ENCODE assay signal across 8 cellular contexts in genomic region chr6:139839506-139840156, GRCh38.
DNase-seq lines count a peak whose midpoint lies in the region; ATAC-seq and FAIRE-seq lines count a peak whose summit lies in the region.

No MANE protein-coding gene starts in this region.

- peak; percentile 79 for ATAC-seq in Right ventricle myocardium superior (ENCODE audit: poor library complexity)
- peak; percentile 72 for ATAC-seq in stimulated activated memory B cell treated with anti-CD40 and anti-IgM and Interleukin-4, amounts not matched to agents 10 μg/mL and 1 μg/mL and 100 μg/mL, for 72 hours
- ATAC-seq in GM19463 (IDR thresholded peaks at IDR 0.05; ENCODE audit: unreplicated experiment) = no peak
- ATAC-seq in HG02884 (IDR thresholded peaks at IDR 0.05; ENCODE audit: unreplicated experiment) = no peak
- no peak for ATAC-seq in T-helper 17 cell

- peaks cover 19% of the 10 kb centered on the region for H3K4me1 Mint-ChIP-seq in stimulated activated memory B cell treated with anti-CD40 and anti-IgM and Interleukin-4, amounts not matched to agents 10 μg/mL and 1 μg/mL and 100 μg/mL, for 72 hours
- peaks cover 3% of the 10 kb centered on the region for H3K4me1 Mint-ChIP-seq in T-helper 17 cell

- H3K4me3 Mint-ChIP-seq in stimulated activated memory B cell treated with anti-CD40 and anti-IgM and Interleukin-4, amounts not matched to agents 10 μg/mL and 1 μg/mL and 100 μg/mL, for 72 hours = no peak overlapping the region
- no peak overlapping the region for H3K4me3 Mint-ChIP-seq in T-helper 17 cell

- intact Hi-C loops in Right ventricle myocardium superior (cut with DNase I) = no loop called here

- H3K9me3 Mint-ChIP-seq in stimulated activated memory B cell treated with anti-CD40 and anti-IgM and Interleukin-4, amounts not matched to agents 10 μg/mL and 1 μg/mL and 100 μg/mL, for 72 hours = peaks cover under 1% of the 10 kb centered on the region

- no peaks in the 10 kb centered on the region for H3K36me3 Mint-ChIP-seq in stimulated activated memory B cell treated with anti-CD40 and anti-IgM and Interleukin-4, amounts not matched to agents 10 μg/mL and 1 μg/mL and 100 μg/mL, for 72 hours
- H3K36me3 Mint-ChIP-seq in T-helper 17 cell (ENCODE audit: low read depth) = no peaks in the 10 kb centered on the region

- no peaks in the 10 kb centered on the region for H3K27me3 Mint-ChIP-seq in stimulated activated memory B cell treated with anti-CD40 and anti-IgM and Interleukin-4, amounts not matched to agents 10 μg/mL and 1 μg/mL and 100 μg/mL, for 72 hours
- H3K27me3 Mint-ChIP-seq in T-helper 17 cell = peaks cover 5% of the 10 kb centered on the region

- H3K9me3 ChIP-seq in T-helper 17 cell (ENCODE audit: control insufficient read depth, low read length, poor library complexity, severe bottlenecking) = no peaks in the 10 kb centered on the region

- peak overlapping the region; percentile 71 for H3K27ac Mint-ChIP-seq in stimulated activated memory B cell treated with anti-CD40 and anti-IgM and Interleukin-4, amounts not matched to agents 10 μg/mL and 1 μg/mL and 100 μg/mL, for 72 hours
- no peak overlapping the region for H3K27ac Mint-ChIP-seq in T-helper 17 cell

- no peak for DNase-seq in GM19239 (ENCODE audit: insufficient read length, low spot score)
- peak; percentile 97 for DNase-seq in SKM-1 (lab: John Stamatoyannopoulos, UW; ENCODE audit: unreplicated experiment)
- DNase-seq in Right ventricle myocardium superior = peak; percentile 46
- no peak for DNase-seq in NCI-H510A treated with DMSO at 0.1 percent for 48 hours (lab: John Stamatoyannopoulos, UW)
- no peak for DNase-seq in T-helper 17 cell

- peak; percentile 73 for FAIRE-seq in GM19239 (lab: Jason Lieb, UNC)

Comparison
In these comparisons a context has a peak if more than half of its experiments do, and no peak if none do; other contexts are left out.
1. DNase-seq: peak in SKM-1 (single experiment) and Right ventricle myocardium superior (single experiment); none in GM19239 (single experiment), NCI-H510A treated with DMSO at 0.1 percent for 48 hours (single experiment) and T-helper 17 cell (0 of 3).
2. ATAC-seq: peak in Right ventricle myocardium superior (single experiment) and stimulated activated memory B cell treated with anti-CD40 and anti-IgM and Interleukin-4, amounts not matched to agents 10 μg/mL and 1 μg/mL and 100 μg/mL, for 72 hours (single experiment); none in GM19463 (single experiment), HG02884 (single experiment) and T-helper 17 cell (single experiment).